ENCODE assay signal across 1 cellular context in genomic region chr6:7431241-7431593, GRCh38.
TF ChIP-seq lines count a peak whose summit lies in the region.

No MANE protein-coding gene starts in this region.

TF ChIP-seq in HCT116, 20 proteins besides CTCF, POLR2A, EP300 and RAD21 (continued from another document):
- TF ChIP-seq ELF1 (IDR thresholded peaks at IDR 0.05; ENCODE audit: borderline replicate concordance, low read depth) (no peak), MAX (IDR thresholded peaks at IDR 0.05) (no peak), CEBPB (IDR thresholded peaks at IDR 0.05; ENCODE audit: low read depth) (no peak)
